Comparison of ENCODE assay signal across 13 cellular contexts in genomic region chr22:35891442-35891841, GRCh38.
DNase-seq lines count a peak whose midpoint lies in the region; ATAC-seq and TF ChIP-seq lines count a peak whose summit lies in the region.
"Had no signal": no experiment of that assay in that cellular context is flagged by ENCODE, and none has a peak within 500 bp of the region (broad histone marks: within the 10 kb centered on the region; RNA-seq: fewer than 3 reads in every experiment).

No MANE protein-coding gene starts in this region.

- DNase-seq in GM23248 (no peak), NCI-H69 (lab: John Stamatoyannopoulos, UW) (peak; percentile 32), CD1c-positive myeloid dendritic cell (ENCODE audit: extremely low spot score) (no peak)
- DNase-seq: CD8-positive, alpha-beta T cell; MM.1S; NCI-H1092 treated with DMSO at 0.1 percent for 48 hours; NCI-H1694 treated with DMSO at 0.1 percent for 48 hours; NCI-H2107; NCI-H526 had no signal

- TF ChIP-seq CTCF in gastroesophageal sphincter (IDR thresholded peaks at IDR 0.05) = no peak

- peaks cover 96% of the 10 kb centered on the region for H3K79me2 ChIP-seq in GM23248 (ENCODE audit: insufficient read depth)

- H4K20me1 ChIP-seq in GM23248 (ENCODE audit: insufficient read depth) = peaks cover 3% of the 10 kb centered on the region

- peaks cover 49% of the 10 kb centered on the region for H3F3A ChIP-seq in GM23248 (ENCODE audit: insufficient read depth)

- H3K27ac ChIP-seq in GM23248 (peak overlapping the region; percentile 59), gastroesophageal sphincter (peak overlapping the region; percentile 27 to 99 (median 88)), skeletal muscle tissue (ENCODE audit: low read depth, low read length) (peak overlapping the region; percentile 13)

- no peak for TF ChIP-seq EP300 in gastroesophageal sphincter (IDR thresholded peaks at IDR 0.05)

- H3K4me2 ChIP-seq in GM23248 (ENCODE audit: unreplicated experiment) = peak overlapping the region; percentile 38

- H3K27me3 ChIP-seq in GM23248 (replicated peaks; ENCODE audit: insufficient read depth) = no peaks in the 10 kb centered on the region
- H3K27me3 ChIP-seq in gastroesophageal sphincter = no peaks in the 10 kb centered on the region
- H3K27me3 ChIP-seq in skeletal muscle tissue (ENCODE audit: control insufficient read depth in 3 of 3, insufficient read depth in 3 of 3, low read length in 3 of 3) = no peaks in the 10 kb centered on the region

- in situ Hi-C loops in GM23248 (cut with MboI) = no loop called here

- no peaks in the 10 kb centered on the region for H3K36me3 ChIP-seq in GM23248 (ENCODE audit: low read depth)
- no peaks in the 10 kb centered on the region for H3K36me3 ChIP-seq in gastroesophageal sphincter
- H3K36me3 ChIP-seq in skeletal muscle tissue (ENCODE audit: control insufficient read depth in 3 of 3, insufficient read depth in 3 of 3, low read length in 3 of 3) = peaks cover 0 to 2% (median 0%) of the 10 kb centered on the region in 3 donors

- peak overlapping the region; percentile 15; the same call in 1 of the 2 replicates for H3K9ac ChIP-seq in GM23248
- H3K9ac ChIP-seq in skeletal muscle tissue (ENCODE audit: low read depth in 1 of 3, low read length in 3 of 3) = peak overlapping the region in 1 of 3 donors; percentile 47

- no peak overlapping the region for H3K4me3 ChIP-seq in GM23248
- H3K4me3 ChIP-seq in gastroesophageal sphincter = no peak overlapping the region
- no peak overlapping the region for H3K4me3 ChIP-seq in skeletal muscle tissue (ENCODE audit: low read length in 3 of 3)

- 94 to 100% methylated on average over 1 of the region's 1 CpG for WGBS in GM23248 (ENCODE audit: low coverage in 1 of 2, low lambda C conversion rate in 2 of 2, missing lambda C conversion rate in 2 of 2), 2 experiments
- 57 to 78% methylated on average over 1 of the region's 1 CpG for WGBS in gastroesophageal sphincter (ENCODE audit: low coverage in 1 of 2), 2 donors

- H3K4me1 ChIP-seq in GM23248 (ENCODE audit: insufficient read depth) (peaks cover 40% of the 10 kb centered on the region), gastroesophageal sphincter (peaks cover 8 to 67% (median 18%) of the 10 kb centered on the region in 3 donors), skeletal muscle tissue (ENCODE audit: control insufficient read depth in 3 of 3, insufficient read depth in 3 of 3, low read length in 3 of 3) (peaks cover 28 to 55% (median 37%) of the 10 kb centered on the region in 3 donors)

- H2AFZ ChIP-seq in GM23248 = no peak overlapping the region

- ATAC-seq in gastroesophageal sphincter = no peak
- no peak for ATAC-seq in HG03432 (IDR thresholded peaks at IDR 0.05; ENCODE audit: unreplicated experiment)
- no peak for ATAC-seq in HG03280 (IDR thresholded peaks at IDR 0.05; ENCODE audit: unreplicated experiment)
- ATAC-seq: CD8-positive, alpha-beta T cell had no signal

- no peaks in the 10 kb centered on the region for H3K9me2 ChIP-seq in GM23248 (ENCODE audit: insufficient read depth)

- no peak for TF ChIP-seq POLR2A in gastroesophageal sphincter (IDR thresholded peaks at IDR 0.05)

- H3K9me3 ChIP-seq in GM23248 (ENCODE audit: low read depth) = no peaks in the 10 kb centered on the region
- H3K9me3 ChIP-seq in gastroesophageal sphincter = no peaks in the 10 kb centered on the region
- no peaks in the 10 kb centered on the region for H3K9me3 ChIP-seq in skeletal muscle tissue (ENCODE audit: control insufficient read depth in 3 of 3, low read length in 3 of 3)

Comparison
In these comparisons a context has a peak if more than half of its experiments do, and no peak if none do; other contexts are left out.
1. H3K27ac ChIP-seq: peak in every context shown above with its lines; median percentile 88 in gastroesophageal sphincter; 59 in GM23248; 13 in skeletal muscle tissue.